In genomic region chr13:94344126-94344863, GRCh38 we compare ENCODE assay signal across 13 cellular contexts.
DNase-seq lines count a peak whose midpoint lies in the region; TF ChIP-seq lines count a peak whose summit lies in the region.
"Had no signal": no experiment of that assay in that cellular context is flagged by ENCODE, and none has a peak within 500 bp of the region (broad histone marks: within the 10 kb centered on the region; RNA-seq: fewer than 3 reads in every experiment).

No MANE protein-coding gene starts in this region.

- no peaks in the 10 kb centered on the region for H3K36me3 ChIP-seq in HUES64 (ENCODE audit: insufficient read depth, low read length)
- no peaks in the 10 kb centered on the region for H3K36me3 ChIP-seq in liver (ENCODE audit: control insufficient read depth in 4 of 4, insufficient read depth in 3 of 4, low read depth in 1 of 4, low read length in 3 of 4)
- H3K36me3 ChIP-seq: esophagus squamous epithelium, lower lobe of right lung had no signal

- H3K27ac ChIP-seq in 22Rv1, result peak overlapping the region; percentile 81
- peak overlapping the region; percentile 64; the same call in 1 of the 2 replicates for H3K27ac ChIP-seq in HUES64 (ENCODE audit: low read depth, low read length)
- H3K27ac ChIP-seq in liver (ENCODE audit: low read depth in 1 of 2, low read length in 2 of 2), result peak overlapping the region; percentile 39 to 57
- H3K27ac ChIP-seq: lower lobe of right lung, parathyroid adenoma had no signal

- H3K9ac ChIP-seq in HUES64 (ENCODE audit: low read depth, low read length) (0 out of 2 replicates have a peak overlapping the region, but pooled peaks have one; percentile 26), liver (ENCODE audit: low read depth in 1 of 2, low read length in 2 of 2) (no peak overlapping the region)
- H3K9ac ChIP-seq: parathyroid adenoma had no signal

- TF ChIP-seq RAD21 in liver (IDR thresholded peaks at IDR 0.05), result peak in 1 of 2 donors; percentile 33

- no peaks in the 10 kb centered on the region for H3K27me3 ChIP-seq in HUES64 (ENCODE audit: insufficient read depth, low read length)
- no peaks in the 10 kb centered on the region for H3K27me3 ChIP-seq in liver (ENCODE audit: control insufficient read depth in 4 of 4, insufficient read depth in 4 of 4, low read length in 3 of 4)
- H3K27me3 ChIP-seq: esophagus squamous epithelium had no signal

- TF ChIP-seq CTCF in 22Rv1 (IDR thresholded peaks at IDR 0.05) (no peak), epithelial cell of esophagus (IDR thresholded peaks at IDR 0.05; ENCODE audit: insufficient read depth, low read depth, low read length, missing control alignments) (no peak), liver (IDR thresholded peaks at IDR 0.05; ENCODE audit: low read depth, low read length, missing input control) (no peak)

- H3K9me3 ChIP-seq in HUES64 (ENCODE audit: insufficient read depth, low read depth, low read length) (no peaks in the 10 kb centered on the region), liver (ENCODE audit: control insufficient read depth in 4 of 4, low read length in 3 of 4) (no peaks in the 10 kb centered on the region)
- H3K9me3 ChIP-seq: esophagus squamous epithelium, lower lobe of right lung had no signal

- H3K4me3 ChIP-seq in HUES64 (ENCODE audit: low read length) (no peak overlapping the region; the same call in 1 of the 2 replicates), epithelial cell of esophagus (ENCODE audit: low read length) (no peak overlapping the region), liver (ENCODE audit: low read depth in 1 of 3, low read length in 3 of 3) (no peak overlapping the region)
- H3K4me3 ChIP-seq: esophagus squamous epithelium, lower lobe of right lung had no signal

- H3K4me1 ChIP-seq in HUES64 (ENCODE audit: insufficient read depth, low read length) (peaks cover 15% of the 10 kb centered on the region), liver (ENCODE audit: control insufficient read depth in 4 of 4, insufficient read depth in 4 of 4, low read length in 3 of 4) (peaks cover 0 to 27% (median 17%) of the 10 kb centered on the region in 4 donors)
- H3K4me1 ChIP-seq: lower lobe of right lung, parathyroid adenoma had no signal

- DNase-seq in epithelial cell of esophagus (ENCODE audit: low read depth), result peak; percentile 12
- no peak for DNase-seq in NCI-H1930 (lab: John Stamatoyannopoulos, UW)
- DNase-seq in stimulated activated CD4-positive, alpha-beta T cell treated with anti-CD3 and anti-CD28 coated beads, Interleukin-4, amount 100 ng/mL, for 1 hour, result no peak
- no peak for DNase-seq in SIG-M5 treated with dmso at 0.1 percent for 504 hours (lab: John Stamatoyannopoulos, UW; ENCODE audit: unreplicated experiment)
- no peak for DNase-seq in NCI-H1436 (lab: John Stamatoyannopoulos, UW)
- DNase-seq: DMS79 treated with DMSO at 0.1 percent for 48 hours, esophagus squamous epithelium, lower lobe of right lung, NCI-H446 treated with DMSO at 0.1 percent for 48 hours had no signal

- 76% methylated on average over 8 of the region's 8 CpGs for WGBS in HUES64
- WGBS in liver, result 21% methylated on average over 8 of the region's 8 CpGs

TF ChIP-seq in liver, 16 proteins besides CTCF, POLR2A, EP300 and RAD21:
- TF ChIP-seq NR2F2 (IDR thresholded peaks at IDR 0.05), result no peak
- TF ChIP-seq GABPA (IDR thresholded peaks at IDR 0.05 in 1 of 2, conservative IDR thresholded peaks at IDR 0.05 in 1 of 2), result no peak
- TF ChIP-seq ZBTB33 (IDR thresholded peaks at IDR 0.05), result no peak
- peak; percentile 31 for TF ChIP-seq YY1 (IDR thresholded peaks at IDR 0.05)
- TF ChIP-seq JUND (IDR thresholded peaks at IDR 0.05), result no peak
- TF ChIP-seq MAX (IDR thresholded peaks at IDR 0.05), result peak; percentile 12
- TF ChIP-seq FOXA1 (IDR thresholded peaks at IDR 0.05), result no peak
- TF ChIP-seq EGR1 (IDR thresholded peaks at IDR 0.05; ENCODE audit: low read depth in 2 of 2), result no peak
- TF ChIP-seq RXRA (IDR thresholded peaks at IDR 0.05), result peak; percentile 40 to 68
- no peak for TF ChIP-seq SP1 (IDR thresholded peaks at IDR 0.05)
- TF ChIP-seq ATF3 (IDR thresholded peaks at IDR 0.05), result no peak
- peak; percentile 11 to 33 for TF ChIP-seq HNF4A (conservative IDR thresholded peaks at IDR 0.05)
- no peak for TF ChIP-seq FOXA2 (IDR thresholded peaks at IDR 0.05)
- no peak for TF ChIP-seq REST (IDR thresholded peaks at IDR 0.05)
- no peak for TF ChIP-seq HNF4G (IDR thresholded peaks at IDR 0.05)
- TF ChIP-seq TAF1 (conservative IDR thresholded peaks at IDR 0.05), result no peak
